Comparison of ENCODE assay signal across 8 cellular contexts in genomic region chr1:25430073-25430665, GRCh38. TPM values are rescaled to one million over a fixed set of nuclear protein-coding genes. Genes with fewer than 3 reads are reported as not detected.
DNase-seq lines count a peak whose midpoint lies in the region; ATAC-seq and TF ChIP-seq lines count a peak whose summit lies in the region.

No MANE protein-coding gene starts in this region.

- no peaks in the 10 kb centered on the region for H3K27me3 Mint-ChIP-seq in T-helper 17 cell

- ATAC-seq in GM18505 (IDR thresholded peaks at IDR 0.05; ENCODE audit: unreplicated experiment) (peak; percentile 66), HG02885 (IDR thresholded peaks at IDR 0.05; ENCODE audit: poor library complexity, unreplicated experiment) (peak; percentile 83), T-helper 17 cell (peak; percentile 80)

- DNase-seq in NCI-H1694 (lab: John Stamatoyannopoulos, UW) (peak; percentile 41), T-helper 17 cell (peak; percentile 80 to 87 (median 84)), hepatocyte (ENCODE audit: low spot score) (peak; percentile 93), retina (peak; percentile 95), foreskin melanocyte (no peak)

- H3K36me3 Mint-ChIP-seq in T-helper 17 cell (ENCODE audit: low read depth): no peaks in the 10 kb centered on the region

- peak overlapping the region; percentile 98 for H3K27ac Mint-ChIP-seq in T-helper 17 cell

- H3K4me3 ChIP-seq in hepatocyte: peak overlapping the region; percentile 56

- TF ChIP-seq CTCF in hepatocyte (IDR thresholded peaks at IDR 0.05; ENCODE audit: poor library complexity): no peak

- H3K79me2 ChIP-seq in hepatocyte: peaks cover 39% of the 10 kb centered on the region

- H3K9me3 ChIP-seq in T-helper 17 cell (ENCODE audit: control insufficient read depth, low read length, poor library complexity, severe bottlenecking) (no peaks in the 10 kb centered on the region), hepatocyte (ENCODE audit: low read depth) (no peaks in the 10 kb centered on the region)

- peak overlapping the region; percentile 84 for H3K4me2 ChIP-seq in hepatocyte

- peak overlapping the region; percentile 94 for H3K4me3 Mint-ChIP-seq in T-helper 17 cell

- peaks cover 18% of the 10 kb centered on the region for H3K4me1 ChIP-seq in hepatocyte (ENCODE audit: insufficient read depth)

- H3K27ac ChIP-seq in angular gyrus (ENCODE audit: low read depth, low read length) (peak overlapping the region; percentile 99), hepatocyte (peak overlapping the region; percentile 82)

- no peaks in the 10 kb centered on the region for H3K9me2 ChIP-seq in hepatocyte (replicated peaks; ENCODE audit: insufficient read depth)

- peaks cover 32% of the 10 kb centered on the region for H3K4me1 Mint-ChIP-seq in T-helper 17 cell

- 2% methylated on average over 64 of the region's 64 CpGs for WGBS in hepatocyte (ENCODE audit: low lambda C conversion rate, missing lambda C conversion rate)

- H3K36me3 ChIP-seq in hepatocyte (replicated peaks; ENCODE audit: insufficient read depth, low read depth): no peaks in the 10 kb centered on the region

- peak; percentile 75 for TF ChIP-seq POLR2A in GM18505 (IDR thresholded peaks at IDR 0.05; ENCODE audit: borderline replicate concordance, extremely low read depth, insufficient read depth, insufficient read length)

- H3K27me3 ChIP-seq in hepatocyte: no peaks in the 10 kb centered on the region

- H4K20me1 ChIP-seq in hepatocyte (ENCODE audit: insufficient read depth, poor library complexity, severe bottlenecking): peaks cover 30% of the 10 kb centered on the region

- H2AFZ ChIP-seq in hepatocyte: peak overlapping the region; percentile 79

RNA-seq across cellular contexts. Expression of gene MACO1, which starts 0.5 kb away (rescaled TPM):
- 10 to 100 TPM; 16.3 to 21.6 TPM for total RNA-seq in T-helper 17 cell
- total RNA-seq in hepatocyte: 27.0 and 27.2 TPM in 2 replicates
- polyA plus RNA-seq in hepatocyte: 14.1 and 14.3 TPM in 2 replicates

RNA-seq across cellular contexts. Expression of gene RHCE, which starts 9.5 kb away (rescaled TPM):
- total RNA-seq in T-helper 17 cell: not detected
- total RNA-seq in hepatocyte: 1.4 and 8.8 TPM in 2 replicates
- 0.27 and 0.80 TPM in 2 replicates for polyA plus RNA-seq in hepatocyte
